ENCODE assay signal across 22 cellular contexts in genomic region chr7:106459397-106460072, GRCh38.
DNase-seq lines count a peak whose midpoint lies in the region; ATAC-seq and TF ChIP-seq lines count a peak whose summit lies in the region.
"Had no signal": no experiment of that assay in that cellular context is flagged by ENCODE, and none has a peak within 500 bp of the region (broad histone marks: within the 10 kb centered on the region; RNA-seq: fewer than 3 reads in every experiment).

No MANE protein-coding gene starts in this region.

- H4K12ac ChIP-seq in trophoblast cell (ENCODE audit: low read depth, low read length), result no peak overlapping the region

- no peak for TF ChIP-seq CTCF in Calu3 (IDR thresholded peaks at IDR 0.05; ENCODE audit: unreplicated experiment)
- TF ChIP-seq CTCF in mammary epithelial cell (conservative IDR thresholded peaks at IDR 0.05 in 1 of 2, IDR thresholded peaks at IDR 0.05 in 1 of 2; ENCODE audit: extremely low read depth in 1 of 2, insufficient read depth in 1 of 2, low read depth in 1 of 2, low read length in 2 of 2), result no peak

- no peak overlapping the region for H3K4me2 ChIP-seq in mammary epithelial cell (ENCODE audit: insufficient read depth, low read depth, low read length)
- H3K4me2 ChIP-seq in trophoblast cell (ENCODE audit: low read length), result no peak overlapping the region

- WGBS in mammary epithelial cell (ENCODE audit: low coverage, missing lambda C conversion rate), result 96% methylated on average over 7 of the region's 7 CpGs
- WGBS in trophoblast cell (ENCODE audit: extremely low coverage, insufficient coverage, insufficient read length), result no CpG with 5 or more reads among the region's 7 CpGs

- H3K79me1 ChIP-seq in trophoblast cell (ENCODE audit: low read length), result peaks cover 5% of the 10 kb centered on the region

- intact Hi-C loops in activated CD4-positive, alpha-beta T cell treated with anti-CD3 and anti-CD28 coated beads for 36 hours (cut with DNase I, micrococcal nuclease), result no loop called here
- intact Hi-C loops in Calu3 (cut with micrococcal nuclease; ENCODE audit: unreplicated experiment), result loop anchor here (2.0 to 5.0 kb wide), 2 partner anchors 35 to 202 kb away; no protein-coding TSS in a partner anchor
- intact Hi-C loops in mammary epithelial cell (cut with micrococcal nuclease), result no loop called here

- in situ Hi-C loops in mammary epithelial cell (cut with MboI; ENCODE audit: low sequenced_read_pairs in 2 of 2), result loop anchor here (5.0 to 10.0 kb wide), 2 partner anchors 195 to 282 kb away; no protein-coding TSS in a partner anchor

- peak overlapping the region; percentile 4 for H3K27ac Mint-ChIP-seq in activated CD4-positive, alpha-beta T cell treated with anti-CD3 and anti-CD28 coated beads for 36 hours
- H3K27ac Mint-ChIP-seq in Calu3 (ENCODE audit: unreplicated experiment), result peak overlapping the region; percentile 59
- H3K27ac Mint-ChIP-seq: CD8-positive, alpha-beta memory T cell had no signal

- peaks cover 36% of the 10 kb centered on the region for H3K4me1 Mint-ChIP-seq in activated CD4-positive, alpha-beta T cell treated with anti-CD3 and anti-CD28 coated beads for 36 hours
- peaks cover 60% of the 10 kb centered on the region for H3K4me1 Mint-ChIP-seq in Calu3 (ENCODE audit: low read depth, unreplicated experiment)
- H3K4me1 Mint-ChIP-seq: CD8-positive, alpha-beta memory T cell had no signal

- H3K18ac ChIP-seq in trophoblast cell (ENCODE audit: low read length), result no peak overlapping the region

- BruUV-seq in Calu3 (replicated peaks; lab: Mats Ljungman, UMichigan) (no TSS peak), mammary epithelial cell (replicated peaks; lab: Mats Ljungman, UMichigan) (no TSS peak)

- ATAC-seq in activated CD4-positive, alpha-beta T cell treated with anti-CD3 and anti-CD28 coated beads for 36 hours, result no peak
- no peak for ATAC-seq in SK-N-SH treated with all-trans-retinoic acid at 6 μM for 48 hours
- ATAC-seq: Right ventricle myocardium inferior had no signal

- no peak for DNase-seq in activated CD4-positive, alpha-beta T cell treated with anti-CD3 and anti-CD28 coated beads for 36 hours
- DNase-seq in activated CD4-positive, alpha-beta T cell treated with anti-CD3 and anti-CD28 coated beads, Interleukin-2, amount 50 U/mL, for 1 hour, result no peak
- no peak for DNase-seq in Calu3
- DNase-seq in mammary epithelial cell, result no peak
- DNase-seq in trophoblast cell, result peak; percentile 95 to 99
- DNase-seq in AG08396 (ENCODE audit: low spot score), result no peak
- no peak for DNase-seq in H7
- DNase-seq: AML-193; C1 segment of cervical spinal cord; CD8-positive, alpha-beta memory T cell; EL; GF-D8; Karpas-422; NCI-H1417; NCI-H187; NCI-H446; NCI-H526 had no signal

- POLR2A ChIA-PET in activated CD4-positive, alpha-beta T cell treated with anti-CD3 and anti-CD28 coated beads for 36 hours (lab: Charles Lee), result no interaction called here

- H3K36me3 Mint-ChIP-seq in activated CD4-positive, alpha-beta T cell treated with anti-CD3 and anti-CD28 coated beads for 36 hours (ENCODE audit: low read depth), result peaks cover 10% of the 10 kb centered on the region
- no peaks in the 10 kb centered on the region for H3K36me3 Mint-ChIP-seq in Calu3 (ENCODE audit: insufficient read depth, unreplicated experiment)
- H3K36me3 Mint-ChIP-seq: CD8-positive, alpha-beta memory T cell; IgD-negative memory B cell had no signal

- CTCF ChIA-PET in activated CD4-positive, alpha-beta T cell treated with anti-CD3 and anti-CD28 coated beads for 36 hours (lab: Charles Lee), result no interaction called here
- CTCF ChIA-PET in Calu3 (lab: Charles Lee), result no interaction called here
- CTCF ChIA-PET in mammary epithelial cell (lab: Charles Lee; ENCODE audit: low non-redundant PET), result no interaction called here

- H4K91ac ChIP-seq in trophoblast cell (ENCODE audit: low read depth, low read length), result peak overlapping the region; percentile 56

- H3K79me2 ChIP-seq in mammary epithelial cell (ENCODE audit: insufficient read depth, low read length) (no peaks in the 10 kb centered on the region), trophoblast cell (ENCODE audit: control insufficient read depth, insufficient read depth, low read length, poor library complexity) (no peaks in the 10 kb centered on the region)

- no peak overlapping the region for H2BK12ac ChIP-seq in trophoblast cell (ENCODE audit: low read length)

- peak overlapping the region; percentile 1 for H2BK120ac ChIP-seq in trophoblast cell (ENCODE audit: insufficient read depth, low read length, poor library complexity)

- H3K9ac ChIP-seq in mammary epithelial cell (ENCODE audit: insufficient read depth, low read length), result no peak overlapping the region
- H3K9ac ChIP-seq in trophoblast cell (ENCODE audit: low read length), result no peak overlapping the region

- H3K4me3 ChIP-seq in mammary epithelial cell (replicated peaks in 1 of 3; ENCODE audit: insufficient read depth in 1 of 3, low read depth in 2 of 3, low read length in 3 of 3) (no peak overlapping the region), trophoblast cell (ENCODE audit: low read depth, low read length) (no peak overlapping the region), H7 (ENCODE audit: insufficient read depth, low read depth, low read length) (no peak overlapping the region)
- H3K4me3 ChIP-seq: SJSA1 had no signal

- H3K4me1 ChIP-seq in mammary epithelial cell (ENCODE audit: insufficient read depth, low read length) (peaks cover 22% of the 10 kb centered on the region), trophoblast cell (ENCODE audit: control insufficient read depth in 1 of 2, insufficient read depth in 2 of 2, low read length in 2 of 2) (peaks cover 3 to 19% of the 10 kb centered on the region in 2 experiments)
- H3K4me1 ChIP-seq: SJSA1 had no signal

- H3K9me3 ChIP-seq in mammary epithelial cell (replicated peaks; ENCODE audit: insufficient read depth, low read length) (no peaks in the 10 kb centered on the region), trophoblast cell (ENCODE audit: insufficient read depth, low read depth, low read length) (no peaks in the 10 kb centered on the region)
- H3K9me3 ChIP-seq: SJSA1 had no signal

- H2AFZ ChIP-seq in mammary epithelial cell (ENCODE audit: low read depth, low read length) (peak overlapping the region; percentile 7), trophoblast cell (ENCODE audit: insufficient read depth, low read length, poor library complexity) (no peak overlapping the region)

- no peak overlapping the region for H3K23ac ChIP-seq in trophoblast cell (ENCODE audit: low read length)

- H3K27ac ChIP-seq in mammary epithelial cell (ENCODE audit: insufficient read depth, low read depth, low read length) (no peak overlapping the region), trophoblast cell (ENCODE audit: low read depth, low read length) (no peak overlapping the region)
- H3K27ac ChIP-seq: 22Rv1, SJSA1 had no signal

- no peaks in the 10 kb centered on the region for H4K20me1 ChIP-seq in mammary epithelial cell (ENCODE audit: insufficient read depth, low read length)

- no peak overlapping the region for H2BK5ac ChIP-seq in trophoblast cell (ENCODE audit: low read depth, low read length, poor library complexity)

- no peaks in the 10 kb centered on the region for H3K27me3 ChIP-seq in mammary epithelial cell (ENCODE audit: insufficient read depth, low read length)
- H3K27me3 ChIP-seq in trophoblast cell (ENCODE audit: insufficient read depth, low read length), result no peaks in the 10 kb centered on the region
- no peaks in the 10 kb centered on the region for H3K27me3 ChIP-seq in H7 (ENCODE audit: control insufficient read depth, insufficient read depth, low read length)
- H3K27me3 ChIP-seq: SJSA1 had no signal

- H3K4ac ChIP-seq in trophoblast cell (ENCODE audit: low read depth, low read length), result no peak overlapping the region

- no peak overlapping the region for H3K14ac ChIP-seq in trophoblast cell (ENCODE audit: low read length)

- no peaks in the 10 kb centered on the region for H3K36me3 ChIP-seq in mammary epithelial cell (ENCODE audit: insufficient read depth, low read length)
- no peaks in the 10 kb centered on the region for H3K36me3 ChIP-seq in trophoblast cell (ENCODE audit: control insufficient read depth in 1 of 2, insufficient read depth in 2 of 2, low read length in 2 of 2)
- H3K36me3 ChIP-seq in H7 (replicated peaks; ENCODE audit: control insufficient read depth, insufficient read depth, low read length), result no peaks in the 10 kb centered on the region
- H3K36me3 ChIP-seq: SJSA1 had no signal

- no peaks in the 10 kb centered on the region for H3K27me3 Mint-ChIP-seq in activated CD4-positive, alpha-beta T cell treated with anti-CD3 and anti-CD28 coated beads for 36 hours
- no peaks in the 10 kb centered on the region for H3K27me3 Mint-ChIP-seq in Calu3 (ENCODE audit: unreplicated experiment)
- H3K27me3 Mint-ChIP-seq: CD8-positive, alpha-beta memory T cell; IgD-negative memory B cell had no signal

- dilution Hi-C loops in mammary epithelial cell (cut with HindIII; ENCODE audit: low sequenced_read_pairs), result no loop called here

- H4K8ac ChIP-seq in trophoblast cell (ENCODE audit: low read depth, low read length), result no peak overlapping the region

- no peak overlapping the region for H3K4me3 Mint-ChIP-seq in activated CD4-positive, alpha-beta T cell treated with anti-CD3 and anti-CD28 coated beads for 36 hours
- no peak overlapping the region for H3K4me3 Mint-ChIP-seq in Calu3 (ENCODE audit: low read depth, unreplicated experiment)
- H3K4me3 Mint-ChIP-seq: CD8-positive, alpha-beta memory T cell; IgD-negative memory B cell had no signal

- H2AK5ac ChIP-seq in trophoblast cell (ENCODE audit: low read length), result no peak overlapping the region

- peaks cover 16% of the 10 kb centered on the region for H3K9me3 Mint-ChIP-seq in activated CD4-positive, alpha-beta T cell treated with anti-CD3 and anti-CD28 coated beads for 36 hours (ENCODE audit: low read depth)
- H3K9me3 Mint-ChIP-seq in Calu3 (ENCODE audit: low read depth, unreplicated experiment), result no peaks in the 10 kb centered on the region

Comparison
In these comparisons a context has a peak if more than half of its experiments do, and no peak if none do; other contexts are left out.
1. DNase-seq: peak in trophoblast cell (2 of 2); none in activated CD4-positive, alpha-beta T cell treated with anti-CD3 and anti-CD28 coated beads for 36 hours (single experiment), activated CD4-positive, alpha-beta T cell treated with anti-CD3 and anti-CD28 coated beads, Interleukin-2, amount 50 U/mL, for 1 hour (single experiment), Calu3 (single experiment), mammary epithelial cell (single experiment), AG08396 (single experiment) and H7 (single experiment).